Comparison of ENCODE assay signal across 8 cellular contexts in the genomic region with DNA sequence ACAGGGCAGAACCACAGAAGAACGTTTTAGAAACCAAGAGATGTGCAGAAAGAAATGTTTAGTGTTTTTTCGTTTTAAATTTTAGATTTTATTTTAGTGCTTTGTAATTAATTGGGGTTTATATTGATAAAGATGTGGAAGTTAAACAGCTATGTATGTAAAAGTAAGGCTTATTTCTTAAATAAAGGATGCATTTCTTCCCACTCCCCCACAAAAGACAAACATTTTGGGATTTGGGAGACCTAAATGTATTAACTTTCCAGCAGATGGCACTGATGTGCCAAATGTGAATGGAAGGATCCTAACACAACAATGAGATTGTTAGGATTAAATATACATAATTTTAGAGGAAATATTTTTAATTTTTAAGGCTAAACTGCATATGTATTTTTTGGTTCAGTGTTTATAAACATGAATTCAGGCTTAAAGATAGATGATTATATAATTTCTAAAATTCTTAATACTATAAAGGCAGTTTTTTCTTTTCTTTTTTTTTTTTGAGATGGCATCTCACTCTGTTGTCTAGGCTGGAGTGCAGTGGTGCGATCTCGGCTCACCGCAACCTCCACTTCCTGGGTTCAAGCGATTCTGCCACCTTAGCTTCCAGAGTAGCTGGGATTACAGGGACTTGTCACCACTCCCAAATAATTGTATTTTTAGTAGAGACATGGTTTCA. TPM values are rescaled to one million over a fixed set of nuclear protein-coding genes. Genes with fewer than 3 reads are reported as not detected.
DNase-seq lines count a peak whose midpoint lies in the region; ATAC-seq and TF ChIP-seq lines count a peak whose summit lies in the region.

No MANE protein-coding gene starts in this region.

- peaks cover 17% of the 10 kb centered on the region for H3K36me3 ChIP-seq in Panc1 (ENCODE audit: control insufficient read depth, insufficient read depth, low read length)

- no peaks in the 10 kb centered on the region for H3K27me3 ChIP-seq in Panc1 (ENCODE audit: control insufficient read depth, insufficient read depth, low read length)

- no TSS peak for BruUV-seq in Panc1 (replicated peaks; lab: Mats Ljungman, UMichigan)

- ATAC-seq in Panc1 (no peak), natural killer cell (no peak), HG02798 (IDR thresholded peaks at IDR 0.05; ENCODE audit: poor library complexity, unreplicated experiment) (no peak)

- POLR2A ChIA-PET in Panc1 (lab: Charles Lee), result no interaction called here

- DNase-seq in A172 (ENCODE audit: low spot score) (peak; percentile 31), Panc1 (ENCODE audit: low read depth, low spot score) (no peak), foreskin fibroblast (peak; percentile 34 to 78), natural killer cell (no peak), SKM-1 treated with dmso at 0.1 percent for 144 hours (lab: John Stamatoyannopoulos, UW; ENCODE audit: unreplicated experiment) (no peak)
- no peak for DNase-seq in stimulated activated naive CD4-positive, alpha-beta T cell (lab: John Stamatoyannopoulos, UW)

- intact Hi-C loops in Panc1 (cut with micrococcal nuclease; ENCODE audit: unreplicated experiment), result loop anchor here (2.0 kb wide), 1 partner anchor 427 kb away; no protein-coding TSS in a partner anchor
- intact Hi-C loops in natural killer cell (cut with micrococcal nuclease), result no loop called here

- H3K9me3 Mint-ChIP-seq in natural killer cell, result no peaks in the 10 kb centered on the region

- H3K4me1 Mint-ChIP-seq in natural killer cell, result peaks cover 12 to 23% of the 10 kb centered on the region in 2 donors

- H3K27me3 Mint-ChIP-seq in natural killer cell (ENCODE audit: low read depth in 2 of 2), result no peaks in the 10 kb centered on the region

- H3K4me3 ChIP-seq in Panc1 (ENCODE audit: low read depth in 2 of 2, low read length in 2 of 2), result no peak overlapping the region
- no peak overlapping the region for H3K4me3 ChIP-seq in foreskin fibroblast (ENCODE audit: low read depth in 1 of 2, low read length in 2 of 2)

- no peak overlapping the region for H3K27ac ChIP-seq in Panc1 (ENCODE audit: low read length)

- TF ChIP-seq CTCF in GM12873 (IDR thresholded peaks at IDR 0.05; ENCODE audit: insufficient read depth, low read depth, low read length, missing control alignments) (peak; percentile 39), Panc1 (IDR thresholded peaks at IDR 0.05) (peak; percentile 70; the same call in 1 of the 2 replicates), foreskin fibroblast (IDR thresholded peaks at IDR 0.05; ENCODE audit: low read depth, low read length) (peak; percentile 48), natural killer cell (IDR thresholded peaks at IDR 0.05) (no peak)

- H3K36me3 Mint-ChIP-seq in natural killer cell, result no peaks in the 10 kb centered on the region

- no peaks in the 10 kb centered on the region for H3K9me3 ChIP-seq in Panc1 (ENCODE audit: control insufficient read depth, insufficient read depth, low read depth, low read length)

- CTCF ChIA-PET in Panc1 (lab: Charles Lee), result interaction anchor here (0.7 kb wide), 1 partner anchor 146 kb away, joined by 3 read pairs; no protein-coding TSS in a partner anchor

- H3K4me3 Mint-ChIP-seq in natural killer cell, result no peak overlapping the region

- no peak overlapping the region for H3K27ac Mint-ChIP-seq in natural killer cell

- in situ Hi-C loops in Panc1 (cut with HindIII; ENCODE audit: low pct_unique_long_range_greater_than_20kb, low sequenced_read_pairs), result no loop called here

- 0 out of 2 replicates have a peak, but pooled peaks cover 3% of the 10 kb centered on the region for H3K4me1 ChIP-seq in Panc1 (ENCODE audit: control insufficient read depth, insufficient read depth, low read length)

RNA-seq across cellular contexts. Expression of gene PFDN4, which starts 12.0 kb away (rescaled TPM):
- 261 and 341 TPM in 2 replicates for total RNA-seq in A172 (2014; rRNA removed; shearing (Covaris generic))
- total RNA-seq in Panc1 (2021; ENCODE audit: unreplicated experiment), result 48.2 TPM
- 30.8 TPM for polyA plus RNA-seq in Panc1 (2012; ENCODE audit: insufficient read length)
- 10 to 100 TPM; 16.5 to 22.2 (median 17.1) TPM for total RNA-seq in natural killer cell

RNA-seq across cellular contexts. Expression of gene CYP24A1, which starts 46.1 kb away (rescaled TPM):
- 0.05 and 0.21 TPM in 2 replicates for total RNA-seq in A172 (2014; rRNA removed; shearing (Covaris generic))
- total RNA-seq in Panc1 (2021; ENCODE audit: unreplicated experiment) (3.0 TPM), natural killer cell (under 1 TPM in 1 of 3 donors, not detected in 2; 0.12 TPM)
- polyA plus RNA-seq in Panc1 (2012; ENCODE audit: insufficient read length), result 1.5 TPM

Comparison
In these comparisons a context has a peak if more than half of its experiments do, and no peak if none do; other contexts are left out.
1. DNase-seq: peak in A172 (single experiment) and foreskin fibroblast (2 of 2); none in Panc1 (single experiment), natural killer cell (single experiment), stimulated activated naive CD4-positive, alpha-beta T cell (0 of 6) and SKM-1 treated with dmso at 0.1 percent for 144 hours (single experiment).